8 cellular contexts compared by ENCODE assay signal in the genomic region with DNA sequence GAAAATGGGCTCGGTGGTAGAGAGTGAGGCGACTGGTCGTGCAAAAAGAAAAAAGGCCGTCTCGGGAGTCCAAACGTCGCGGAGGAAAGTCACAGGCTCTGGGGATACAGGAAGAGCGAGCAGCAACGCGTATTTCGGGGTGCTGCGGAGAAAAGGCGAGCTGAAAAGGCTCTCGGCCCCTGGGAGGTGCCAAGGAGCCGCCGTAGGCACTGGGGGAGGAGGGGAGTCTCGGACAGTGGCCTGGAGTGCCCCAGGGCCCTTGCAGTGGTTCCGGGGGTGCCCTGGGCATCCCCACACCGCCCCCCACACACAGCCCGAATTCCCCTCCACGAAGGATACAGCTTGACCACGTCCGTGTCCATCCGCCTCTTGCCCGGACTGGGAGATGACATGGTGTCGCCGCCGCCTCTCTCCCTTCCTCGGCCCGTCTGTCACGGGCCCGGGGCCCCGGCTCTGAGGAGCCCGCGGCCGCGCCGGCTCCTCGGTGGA. TPM values are rescaled to one million over a fixed set of nuclear protein-coding genes. Genes with fewer than 3 reads are reported as not detected.
DNase-seq lines count a peak whose midpoint lies in the region; ATAC-seq and TF ChIP-seq lines count a peak whose summit lies in the region.

No MANE protein-coding gene starts in this region.

- DNase-seq in AG04450 (ENCODE audit: low read depth, low spot score) (no peak), SJCRH30 (peak; percentile 27 to 55), brain microvascular endothelial cell (no peak), smooth muscle cell (lab: John Stamatoyannopoulos, UW; ENCODE audit: unreplicated experiment) (no peak), NCI-H446 (lab: John Stamatoyannopoulos, UW) (no peak)

- TF ChIP-seq CTCF in AG04450 (IDR thresholded peaks at IDR 0.05; ENCODE audit: low read depth, low read length) = no peak
- no peak for TF ChIP-seq CTCF in brain microvascular endothelial cell (IDR thresholded peaks at IDR 0.05; ENCODE audit: low read depth, low read length, missing control alignments)
- TF ChIP-seq CTCF in smooth muscle cell (IDR thresholded peaks at IDR 0.05; ENCODE audit: borderline replicate concordance, insufficient read depth, poor library complexity, severe bottlenecking) = no peak

- CTCF ChIA-PET in AG04450 (lab: Charles Lee) = interaction anchor here (1.4 kb wide), 1 partner anchor 59 kb away, joined by 3 read pairs; no protein-coding TSS in a partner anchor

- 1% methylated on average over 31 of the region's 40 CpGs for WGBS in smooth muscle cell (ENCODE audit: low lambda C conversion rate)

- H3K9ac ChIP-seq in iPS-20b (ENCODE audit: low read depth, low read length) = peak overlapping the region; percentile 98
- H3K9ac ChIP-seq in smooth muscle cell (ENCODE audit: low read depth) = peak overlapping the region; percentile 98

- H3K4me3 ChIP-seq in AG04450 (ENCODE audit: low read depth, low read length) (peak overlapping the region; percentile 90), SJCRH30 (peak overlapping the region; percentile 79), brain microvascular endothelial cell (ENCODE audit: low read depth, low read length) (peak overlapping the region; percentile 88), iPS-20b (ENCODE audit: low read length) (peak overlapping the region; percentile 83), smooth muscle cell (peak overlapping the region; percentile 97)

- POLR2A ChIA-PET in AG04450 (lab: Yijun Ruan, JAX) = interaction anchor here (0.6 kb wide), 1 partner anchor 728 kb away, joined by 6 read pairs; no protein-coding TSS in a partner anchor

- no peaks in the 10 kb centered on the region for H3K36me3 ChIP-seq in SJCRH30
- no peaks in the 10 kb centered on the region for H3K36me3 ChIP-seq in brain microvascular endothelial cell (replicated peaks)
- H3K36me3 ChIP-seq in iPS-20b (ENCODE audit: insufficient read depth, low read depth, low read length) = 0 out of 2 replicates have a peak, but pooled peaks cover under 1% of the 10 kb centered on the region
- no peaks in the 10 kb centered on the region for H3K36me3 ChIP-seq in smooth muscle cell (ENCODE audit: low read depth)

- H3K79me2 ChIP-seq in smooth muscle cell (ENCODE audit: low read depth) = peaks cover 46% of the 10 kb centered on the region

- H4K20me1 ChIP-seq in smooth muscle cell (ENCODE audit: low read depth) = peaks cover 45% of the 10 kb centered on the region

- H3K9me3 ChIP-seq in AG04450 (ENCODE audit: control insufficient read depth, insufficient read depth, low read length) (peaks cover 4% of the 10 kb centered on the region; the same call in 1 of the 2 replicates), SJCRH30 (replicated peaks) (no peaks in the 10 kb centered on the region), iPS-20b (ENCODE audit: insufficient read depth, low read depth, low read length) (no peaks in the 10 kb centered on the region), smooth muscle cell (replicated peaks; ENCODE audit: low read depth) (no peaks in the 10 kb centered on the region)

- peaks cover 16% of the 10 kb centered on the region for H3F3A ChIP-seq in smooth muscle cell (ENCODE audit: low read depth)

- H3K4me1 ChIP-seq in SJCRH30 (peaks cover 11% of the 10 kb centered on the region), iPS-20b (ENCODE audit: insufficient read depth, low read length) (peaks cover 20% of the 10 kb centered on the region; the same call in 1 of the 2 replicates), smooth muscle cell (ENCODE audit: low read depth) (peaks cover 13% of the 10 kb centered on the region)

- in situ Hi-C loops in brain microvascular endothelial cell (cut with HindIII; ENCODE audit: low pct_ligation_motif_present, low sequenced_read_pairs) = no loop called here

- no peak overlapping the region for H2AFZ ChIP-seq in smooth muscle cell (ENCODE audit: low read depth)

- H3K27me3 ChIP-seq in AG04450 (ENCODE audit: control insufficient read depth, insufficient read depth, low read length) (no peaks in the 10 kb centered on the region), SJCRH30 (no peaks in the 10 kb centered on the region), brain microvascular endothelial cell (replicated peaks) (no peaks in the 10 kb centered on the region), iPS-20b (ENCODE audit: insufficient read depth, low read length) (no peaks in the 10 kb centered on the region), smooth muscle cell (ENCODE audit: low read depth) (no peaks in the 10 kb centered on the region)

- peak overlapping the region; percentile 97 for H3K4me2 ChIP-seq in smooth muscle cell

- ATAC-seq in GM18517 (IDR thresholded peaks at IDR 0.05; ENCODE audit: unreplicated experiment) = peak; percentile 26
- ATAC-seq in HG03045 (IDR thresholded peaks at IDR 0.05; ENCODE audit: unreplicated experiment) = peak; percentile 29

- H3K27ac ChIP-seq in AG04450 (ENCODE audit: low read depth, low read length) (peak overlapping the region; percentile 77), SJCRH30 (peak overlapping the region; percentile 89), brain microvascular endothelial cell (peak overlapping the region; percentile 78), iPS-20b (ENCODE audit: low read length) (peak overlapping the region; percentile 55), smooth muscle cell (ENCODE audit: low read depth) (peak overlapping the region; percentile 94)

RNA-seq across cellular contexts. Expression of gene UBE2H, which starts 0.6 kb away (rescaled TPM):
- 161 and 180 TPM in 2 replicates for polyA plus RNA-seq in AG04450 (2011; rRNA removed)
- 103 and 136 TPM in 2 replicates for polyA minus RNA-seq in AG04450 (2011; rRNA and poly(A)+ RNA removed)
- total RNA-seq in SJCRH30 (2014; rRNA removed; shearing (Covaris generic)) = 39.3 and 42.3 TPM in 2 replicates
- 74.5 and 94.5 TPM in 2 replicates for total RNA-seq in smooth muscle cell
- 66.1 and 87.8 TPM in 2 replicates for polyA plus RNA-seq in smooth muscle cell

Comparison
In these comparisons a context has a peak if more than half of its experiments do, and no peak if none do; other contexts are left out.
1. DNase-seq: peak in SJCRH30 (2 of 2); none in AG04450 (single experiment), brain microvascular endothelial cell (single experiment), smooth muscle cell (single experiment) and NCI-H446 (0 of 2).
2. Peak in every context shown above with its lines, with median percentiles within 50 percentile points of each other: H3K27ac ChIP-seq and H3K4me3 ChIP-seq.